In genomic region chr11:58578635-58579191, GRCh38 we compare ENCODE assay signal across 8 cellular contexts. TPM values are rescaled to one million over a fixed set of nuclear protein-coding genes. Genes with fewer than 3 reads are reported as not detected.
DNase-seq lines count a peak whose midpoint lies in the region; ATAC-seq and TF ChIP-seq lines count a peak whose summit lies in the region.

ZFP91 (plus strand) TSS chr11:58579063; CDS start chr11:58579282, 219 bp downstream.

- in situ Hi-C loops in transverse colon (cut with MboI; ENCODE audit: low pct_ligation_motif_present in 1 of 4, low pct_unique_long_range_greater_than_20kb in 1 of 4, low sequenced_read_pairs in 3 of 4): loop anchor here in 1 of 4 donors (10.0 kb wide), 1 partner anchor 566 kb away; the partner anchor contains the start of gene FAM111A

- H3K9me3 ChIP-seq in heart right ventricle (no peaks in the 10 kb centered on the region), transverse colon (no peaks in the 10 kb centered on the region)

- no peaks in the 10 kb centered on the region for H3K9me3 Mint-ChIP-seq in T-helper 1 cell treated with Interleukin-12 subunit alpha and Interleukin-12 subunit beta and Interleukin-4 antibody, amounts not matched to agents 30 μg/mL and 1 μg/mL, for 36 hours

- TF ChIP-seq CTCF in GM12875 (IDR thresholded peaks at IDR 0.05; ENCODE audit: borderline replicate concordance, insufficient read depth, low read depth, low read length) (no peak), heart right ventricle (IDR thresholded peaks at IDR 0.05) (no peak), transverse colon (IDR thresholded peaks at IDR 0.05) (peak in 1 of 5 experiments; percentile 37)

- peak within 1 kb of the TSS; percentile 100 for H3K27ac Mint-ChIP-seq in T-helper 1 cell treated with Interleukin-12 subunit alpha and Interleukin-12 subunit beta and Interleukin-4 antibody, amounts not matched to agents 30 μg/mL and 1 μg/mL, for 36 hours

- H3K27ac ChIP-seq in heart right ventricle: peak within 1 kb of the TSS; percentile 95 to 100 (median 99)
- peak within 1 kb of the TSS; percentile 100 for H3K27ac ChIP-seq in transverse colon

- no peaks in the 10 kb centered on the region for H3K27me3 Mint-ChIP-seq in T-helper 1 cell treated with Interleukin-12 subunit alpha and Interleukin-12 subunit beta and Interleukin-4 antibody, amounts not matched to agents 30 μg/mL and 1 μg/mL, for 36 hours (ENCODE audit: low read depth)

- H3K36me3 Mint-ChIP-seq in T-helper 1 cell treated with Interleukin-12 subunit alpha and Interleukin-12 subunit beta and Interleukin-4 antibody, amounts not matched to agents 30 μg/mL and 1 μg/mL, for 36 hours (ENCODE audit: low read depth): peaks cover 14% of the 10 kb centered on the region

- peaks cover 0 to 4% (median 0%) of the 10 kb centered on the region in 9 donors for H3K36me3 ChIP-seq in heart right ventricle
- no peaks in the 10 kb centered on the region for H3K36me3 ChIP-seq in transverse colon

- peak; percentile 33 for ATAC-seq in HG02852 (IDR thresholded peaks at IDR 0.05; ENCODE audit: unreplicated experiment)
- peak; percentile 81 to 93 (median 92) for ATAC-seq in heart right ventricle

- peaks cover 58% of the 10 kb centered on the region for H3K4me1 Mint-ChIP-seq in T-helper 1 cell treated with Interleukin-12 subunit alpha and Interleukin-12 subunit beta and Interleukin-4 antibody, amounts not matched to agents 30 μg/mL and 1 μg/mL, for 36 hours (ENCODE audit: low read depth)

- H3K4me3 ChIP-seq in GM12875 (ENCODE audit: low read depth, low read length): peak within 1 kb of the TSS; percentile 92
- peak within 1 kb of the TSS; percentile 69 to 99 (median 90) for H3K4me3 ChIP-seq in heart right ventricle
- peak within 1 kb of the TSS; percentile 98 to 100 (median 98) for H3K4me3 ChIP-seq in transverse colon

- DNase-seq in NCI-H1694 treated with DMSO at 0.1 percent for 48 hours (lab: John Stamatoyannopoulos, UW) (peak; percentile 88), amniotic epithelial cell (ENCODE audit: low read depth) (peak; percentile 97), heart right ventricle (peak; percentile 97 to 99), pons (ENCODE audit: low spot score) (peak; percentile 98), transverse colon (peak; percentile 98)

- H3K27me3 ChIP-seq in heart right ventricle (no peaks in the 10 kb centered on the region), transverse colon (no peaks in the 10 kb centered on the region)

- H3K4me1 ChIP-seq in heart right ventricle (peaks cover 11 to 76% (median 59%) of the 10 kb centered on the region in 9 donors), transverse colon (peaks cover 31 to 73% (median 48%) of the 10 kb centered on the region in 4 donors)

- TF ChIP-seq POLR2A in transverse colon (IDR thresholded peaks at IDR 0.05): peak; percentile 85

- H3K4me3 Mint-ChIP-seq in T-helper 1 cell treated with Interleukin-12 subunit alpha and Interleukin-12 subunit beta and Interleukin-4 antibody, amounts not matched to agents 30 μg/mL and 1 μg/mL, for 36 hours: peak within 1 kb of the TSS; percentile 99

- intact Hi-C loops in heart right ventricle (cut with DNase I): loop anchor here in 8 of 10 donors (2.0 to 10.0 kb wide), 9 partner anchors 39 to 976 kb away; partner anchors contain the start of genes CNTF (in 2 of the 8) and FAM111A (in 1 of the 8)
- intact Hi-C loops in transverse colon (cut with DNase I; ENCODE audit: low total_unique reads): no loop called here

- no peak for TF ChIP-seq EP300 in transverse colon (IDR thresholded peaks at IDR 0.05; ENCODE audit: low read depth)

- 0 to 1% methylated on average over 42 to 50 of the region's 51 CpGs for WGBS in heart right ventricle, 2 donors
- 0 to 3% methylated on average over 2 to 37 of the region's 51 CpGs for WGBS in transverse colon (ENCODE audit: low coverage in 1 of 2), 2 donors

RNA-seq across cellular contexts. Expression of gene ZFP91, which starts in this region (rescaled TPM):
- total RNA-seq in heart right ventricle (10 to 100 TPM; 53.9 to 69.7 (median 61.5) TPM), transverse colon (10 to 100 TPM; 38.6 to 62.0 (median 56.2) TPM)
- polyA plus RNA-seq in heart right ventricle: 10 to 100 TPM; 11.4 to 15.9 TPM

Comparison
In these comparisons a context has a peak if more than half of its experiments do, and no peak if none do; other contexts are left out.
1. Peak in every context shown above with its lines: DNase-seq, ATAC-seq, H3K4me3 ChIP-seq and H3K27ac ChIP-seq.